8 cellular contexts compared by ENCODE assay signal in genomic region chr17:27526603-27527002, GRCh38.
A peak's percentile ranks its signal among the peaks of the same experiment; 100 is the strongest.
DNase-seq lines count a peak whose midpoint lies in the region; ATAC-seq and TF ChIP-seq lines count a peak whose summit lies in the region.

No MANE protein-coding gene starts in this region.

- ATAC-seq in HG03280 (IDR thresholded peaks at IDR 0.05; ENCODE audit: unreplicated experiment): peak; percentile 47
- ATAC-seq in HG03139 (IDR thresholded peaks at IDR 0.05; ENCODE audit: unreplicated experiment): no peak

- H3K27ac Mint-ChIP-seq in MCF 10A (ENCODE audit: low read depth, unreplicated experiment): no peak overlapping the region
- H3K27ac Mint-ChIP-seq in activated T-cell treated with anti-CD3 and anti-CD28 coated beads, Interleukin-2, amount 50 U/mL, for 24 hours: peak overlapping the region; percentile 34

- H3K4me1 ChIP-seq in mammary epithelial cell (ENCODE audit: insufficient read depth, low read length): no peaks in the 10 kb centered on the region
- H3K4me1 ChIP-seq in thyroid gland: peaks cover 22 to 59% of the 10 kb centered on the region in 2 donors

- H3K36me3 ChIP-seq in mammary epithelial cell (ENCODE audit: insufficient read depth, low read length) (no peaks in the 10 kb centered on the region), thyroid gland (no peaks in the 10 kb centered on the region)

- POLR2A ChIA-PET in MCF 10A (lab: Yijun Ruan, JAX): interaction anchor here (1.0 to 1.2 kb wide), 2 partner anchors 8 to 15 kb away, joined by 3 to 4 read pairs; no protein-coding TSS in a partner anchor

- peak overlapping the region; percentile 3 for H2AFZ ChIP-seq in mammary epithelial cell (ENCODE audit: low read depth, low read length)

- BruUV-seq in mammary epithelial cell (replicated peaks; lab: Mats Ljungman, UMichigan): no TSS peak
- BruUV-seq in MCF 10A (replicated peaks; lab: Mats Ljungman, UMichigan): no TSS peak

- H3K79me2 ChIP-seq in mammary epithelial cell (ENCODE audit: insufficient read depth, low read length): no peaks in the 10 kb centered on the region

- no peak overlapping the region for H3K4me3 Mint-ChIP-seq in MCF 10A (ENCODE audit: unreplicated experiment)
- no peak overlapping the region for H3K4me3 Mint-ChIP-seq in activated T-cell treated with anti-CD3 and anti-CD28 coated beads, Interleukin-2, amount 50 U/mL, for 24 hours

- in situ Hi-C loops in mammary epithelial cell (cut with MboI; ENCODE audit: low sequenced_read_pairs in 2 of 2): loop anchor here in 1 of 2 donors (25.0 kb wide), 1 partner anchor 439 kb away; no protein-coding TSS in a partner anchor

- dilution Hi-C loops in mammary epithelial cell (cut with HindIII; ENCODE audit: low sequenced_read_pairs): no loop called here

- no peaks in the 10 kb centered on the region for H4K20me1 ChIP-seq in mammary epithelial cell (ENCODE audit: insufficient read depth, low read length)

- H3K27ac ChIP-seq in mammary epithelial cell (ENCODE audit: insufficient read depth, low read depth, low read length) (no peak overlapping the region), thyroid gland (peak overlapping the region; percentile 6 to 64 (median 7))

- no peak overlapping the region for H3K4me2 ChIP-seq in mammary epithelial cell (ENCODE audit: insufficient read depth, low read depth, low read length)

- TF ChIP-seq CTCF in mammary epithelial cell (conservative IDR thresholded peaks at IDR 0.05 in 1 of 2, IDR thresholded peaks at IDR 0.05 in 1 of 2; ENCODE audit: extremely low read depth in 1 of 2, insufficient read depth in 1 of 2, low read depth in 1 of 2, low read length in 2 of 2): no peak
- TF ChIP-seq CTCF in MCF 10A (IDR thresholded peaks at IDR 0.05; ENCODE audit: unreplicated experiment): no peak
- TF ChIP-seq CTCF in thyroid gland (IDR thresholded peaks at IDR 0.05): no peak

- no peak overlapping the region for H3K4me3 ChIP-seq in mammary epithelial cell (replicated peaks in 1 of 3; ENCODE audit: insufficient read depth in 1 of 3, low read depth in 2 of 3, low read length in 3 of 3)
- no peak overlapping the region for H3K4me3 ChIP-seq in thyroid gland (replicated peaks in 1 of 3)

- DNase-seq in mammary epithelial cell: no peak
- DNase-seq in MCF 10A (ENCODE audit: unreplicated experiment): no peak
- DNase-seq in activated T-cell treated with anti-CD3 and anti-CD28 coated beads, Interleukin-2, amount 50 U/mL, for 24 hours: peak; percentile 56
- peak; percentile 64 for DNase-seq in kidney tubule cell (ENCODE audit: low spot score)
- DNase-seq in thyroid gland: peak; percentile 79 to 83
- DNase-seq in middle frontal gyrus (ENCODE audit: extremely low spot score, low spot score): no peak

- H3K36me3 Mint-ChIP-seq in MCF 10A (ENCODE audit: insufficient read depth, unreplicated experiment): no peaks in the 10 kb centered on the region
- peaks cover 14% of the 10 kb centered on the region for H3K36me3 Mint-ChIP-seq in activated T-cell treated with anti-CD3 and anti-CD28 coated beads, Interleukin-2, amount 50 U/mL, for 24 hours (ENCODE audit: low read depth)

- intact Hi-C loops in mammary epithelial cell (cut with micrococcal nuclease): loop anchor here (10.0 kb wide), 1 partner anchor 72 kb away; the partner anchor contains the start of gene KSR1
- intact Hi-C loops in MCF 10A (cut with micrococcal nuclease): no loop called here
- intact Hi-C loops in thyroid gland (cut with DNase I): loop anchor here (10.0 kb wide), 1 partner anchor 52 kb away; no protein-coding TSS in a partner anchor

- H3K4me1 Mint-ChIP-seq in MCF 10A (ENCODE audit: insufficient read depth, unreplicated experiment): peaks cover 32% of the 10 kb centered on the region
- H3K4me1 Mint-ChIP-seq in activated T-cell treated with anti-CD3 and anti-CD28 coated beads, Interleukin-2, amount 50 U/mL, for 24 hours (ENCODE audit: low read depth): peaks cover 81% of the 10 kb centered on the region

- peaks cover 3% of the 10 kb centered on the region for H3K27me3 ChIP-seq in mammary epithelial cell (ENCODE audit: insufficient read depth, low read length)
- no peaks in the 10 kb centered on the region for H3K27me3 ChIP-seq in thyroid gland

- WGBS in mammary epithelial cell (ENCODE audit: low coverage, missing lambda C conversion rate): 28% methylated on average over 9 of the region's 9 CpGs
- WGBS in thyroid gland, 2 donors: 6 to 13% methylated on average over 9 of the region's 9 CpGs

- no peaks in the 10 kb centered on the region for H3K9me3 ChIP-seq in mammary epithelial cell (replicated peaks; ENCODE audit: insufficient read depth, low read length)
- H3K9me3 ChIP-seq in thyroid gland: no peaks in the 10 kb centered on the region

- peaks cover 13% of the 10 kb centered on the region for H3K27me3 Mint-ChIP-seq in MCF 10A (ENCODE audit: insufficient read depth, unreplicated experiment)
- no peaks in the 10 kb centered on the region for H3K27me3 Mint-ChIP-seq in activated T-cell treated with anti-CD3 and anti-CD28 coated beads, Interleukin-2, amount 50 U/mL, for 24 hours

- H3K9ac ChIP-seq in mammary epithelial cell (ENCODE audit: insufficient read depth, low read length): no peak overlapping the region

- H3K9me3 Mint-ChIP-seq in MCF 10A (ENCODE audit: unreplicated experiment): no peaks in the 10 kb centered on the region
- no peaks in the 10 kb centered on the region for H3K9me3 Mint-ChIP-seq in activated T-cell treated with anti-CD3 and anti-CD28 coated beads, Interleukin-2, amount 50 U/mL, for 24 hours

- no peak for TF ChIP-seq POLR2A in thyroid gland (IDR thresholded peaks at IDR 0.05)

- CTCF ChIA-PET in mammary epithelial cell (lab: Charles Lee; ENCODE audit: low non-redundant PET): no interaction called here
- CTCF ChIA-PET in MCF 10A (lab: Yijun Ruan, JAX): interaction anchor here (0.8 to 1.0 kb wide), 2 partner anchors 9 to 74 kb away, joined by 3 to 4 read pairs; no protein-coding TSS in a partner anchor

Comparison
In these comparisons a context has a peak if more than half of its experiments do, and no peak if none do; other contexts are left out.
1. DNase-seq: peak in activated T-cell treated with anti-CD3 and anti-CD28 coated beads, Interleukin-2, amount 50 U/mL, for 24 hours (single experiment), kidney tubule cell (single experiment) and thyroid gland (2 of 2); none in mammary epithelial cell (single experiment), MCF 10A (single experiment) and middle frontal gyrus (single experiment).